In genomic region chr6:164477126-164477525, GRCh38 we compare ENCODE assay signal across 26 cellular contexts.
"Had no signal": no experiment of that assay in that cellular context is flagged by ENCODE, and none has a peak within 500 bp of the region (broad histone marks: within the 10 kb centered on the region; RNA-seq: fewer than 3 reads in every experiment).

No MANE protein-coding gene starts in this region.

- DNase-seq: activated CD4-positive, alpha-beta T cell treated with anti-CD3 and anti-CD28 coated beads for 4 hours; activated CD4-positive, alpha-beta T cell treated with anti-CD3 and anti-CD28 coated beads, Interleukin-2, amount 50 U/mL, for 48 hours; activated CD8-positive, alpha-beta memory T cell treated with anti-CD3 and anti-CD28 coated beads for 24 hours; activated effector memory CD4-positive, alpha-beta T cell treated with Interleukin-2 at 50 U/mL for 16 hours; activated naive CD4-positive, alpha-beta T cell treated with Interleukin-2 at 50 U/mL for 16 hours; activated naive CD8-positive, alpha-beta T cell treated with anti-CD3 and anti-CD28 coated beads for 36 hours; adrenal gland; aorta; colonic mucosa; effector CD8-positive, alpha-beta T cell; esophagus squamous epithelium; left ventricle myocardium inferior; naive thymus-derived CD4-positive, alpha-beta T cell; ovary; right lobe of liver; stimulated activated CD4-positive, alpha-beta T cell treated with anti-CD3 and anti-CD28 coated beads, Interleukin-12 subunit alpha, Interleukin-12 subunit beta, amount 100 ng/mL, for 4 hours; stimulated activated CD4-positive, alpha-beta T cell treated with anti-CD3 and anti-CD28 coated beads, Interleukin-4, amount 100 ng/mL, for 1 hour; substantia nigra had no signal

- H3K27ac Mint-ChIP-seq: activated naive CD8-positive, alpha-beta T cell treated with anti-CD3 and anti-CD28 coated beads for 36 hours; mesothelial cell of epicardium; naive thymus-derived CD4-positive, alpha-beta T cell; progenitor cell of endocrine pancreas; stimulated activated effector memory CD8-positive, alpha-beta T cell treated with anti-CD3 and anti-CD28 coated beads, Interleukin-12 subunit alpha, Interleukin-12 subunit beta, amount 100 ng/mL, for 72 hours; stimulated activated naive CD8-positive, alpha-beta T cell treated with anti-CD3 and anti-CD28 coated beads, Interleukin-15, Interleukin-2, amounts not matched to agents 100 ng/mL and 50 ng/mL, for 24 hours; type B pancreatic cell had no signal

- ATAC-seq: naive thymus-derived CD4-positive, alpha-beta T cell; right lobe of liver; stimulated activated effector memory CD8-positive, alpha-beta T cell treated with anti-CD3 and anti-CD28 coated beads, Interleukin-12 subunit alpha, Interleukin-12 subunit beta, amount 100 ng/mL, for 72 hours had no signal

- H3K27me3 Mint-ChIP-seq: activated naive CD8-positive, alpha-beta T cell treated with anti-CD3 and anti-CD28 coated beads for 36 hours; naive thymus-derived CD4-positive, alpha-beta T cell; progenitor cell of endocrine pancreas; stimulated activated naive CD8-positive, alpha-beta T cell treated with anti-CD3 and anti-CD28 coated beads, Interleukin-15, Interleukin-2, amounts not matched to agents 100 ng/mL and 50 ng/mL, for 24 hours; type B pancreatic cell had no signal

- H3K36me3 Mint-ChIP-seq: activated naive CD8-positive, alpha-beta T cell treated with anti-CD3 and anti-CD28 coated beads for 36 hours; mesothelial cell of epicardium; naive thymus-derived CD4-positive, alpha-beta T cell; stimulated activated effector memory CD8-positive, alpha-beta T cell treated with anti-CD3 and anti-CD28 coated beads, Interleukin-12 subunit alpha, Interleukin-12 subunit beta, amount 100 ng/mL, for 72 hours; type B pancreatic cell had no signal

- H3K4me3 Mint-ChIP-seq: activated naive CD8-positive, alpha-beta T cell treated with anti-CD3 and anti-CD28 coated beads for 36 hours; mesothelial cell of epicardium; naive thymus-derived CD4-positive, alpha-beta T cell; stimulated activated effector memory CD8-positive, alpha-beta T cell treated with anti-CD3 and anti-CD28 coated beads, Interleukin-12 subunit alpha, Interleukin-12 subunit beta, amount 100 ng/mL, for 72 hours; stimulated activated naive CD8-positive, alpha-beta T cell treated with anti-CD3 and anti-CD28 coated beads, Interleukin-15, Interleukin-2, amounts not matched to agents 100 ng/mL and 50 ng/mL, for 24 hours; type B pancreatic cell had no signal

- H3K27me3 ChIP-seq: adrenal gland, colonic mucosa, esophagus squamous epithelium, ovary, right lobe of liver had no signal

- H3K4me3 ChIP-seq: adrenal gland, colonic mucosa, esophagus squamous epithelium, left ventricle myocardium inferior, lung, ovary, right lobe of liver, skin epidermis had no signal

- H3K4me1 ChIP-seq: adrenal gland, colonic mucosa, esophagus squamous epithelium, left ventricle myocardium inferior, right lobe of liver had no signal

- H3K9me3 ChIP-seq: adrenal gland, colonic mucosa, esophagus squamous epithelium, left ventricle myocardium inferior, ovary, right lobe of liver had no signal

- H3K27ac ChIP-seq: adrenal gland, colonic mucosa, epithelial cell of prostate, esophagus squamous epithelium, left ventricle myocardium inferior, ovary, right lobe of liver, skin epidermis had no signal

- H3K36me3 ChIP-seq: adrenal gland, colonic mucosa, esophagus squamous epithelium, left ventricle myocardium inferior, ovary, right lobe of liver had no signal

- H3K4me1 Mint-ChIP-seq: activated naive CD8-positive, alpha-beta T cell treated with anti-CD3 and anti-CD28 coated beads for 36 hours; mesothelial cell of epicardium; naive thymus-derived CD4-positive, alpha-beta T cell; stimulated activated effector memory CD8-positive, alpha-beta T cell treated with anti-CD3 and anti-CD28 coated beads, Interleukin-12 subunit alpha, Interleukin-12 subunit beta, amount 100 ng/mL, for 72 hours had no signal

- H3K9me3 Mint-ChIP-seq: type B pancreatic cell had no signal
